24 cellular contexts compared by ENCODE assay signal in the genomic region with DNA sequence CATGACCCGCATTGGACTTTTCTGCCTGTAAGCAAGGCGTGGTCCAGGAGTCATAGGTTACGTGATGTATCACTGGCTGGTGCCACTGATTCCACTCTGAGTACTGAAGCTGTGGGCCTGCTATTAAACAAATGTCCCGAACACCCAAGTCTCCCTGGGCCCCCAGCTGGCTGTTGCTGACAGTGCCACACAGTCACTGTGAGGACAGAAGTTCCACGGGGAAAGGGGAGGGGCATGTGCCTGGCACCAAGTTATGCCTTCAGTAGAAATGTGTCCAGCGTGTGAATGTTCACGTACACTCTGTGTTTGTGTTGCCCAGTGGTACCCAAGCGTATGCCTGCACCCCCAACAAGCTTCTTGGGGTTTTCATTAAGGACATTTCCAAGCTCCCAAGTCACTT.
DNase-seq lines count a peak whose midpoint lies in the region; ATAC-seq, FAIRE-seq and TF ChIP-seq lines count a peak whose summit lies in the region.
"Had no signal": no experiment of that assay in that cellular context is flagged by ENCODE, and none has a peak within 500 bp of the region (broad histone marks: within the 10 kb centered on the region; RNA-seq: fewer than 3 reads in every experiment).

No MANE protein-coding gene starts in this region.

- no peaks in the 10 kb centered on the region for H3K79me2 ChIP-seq in H1 (ENCODE audit: control insufficient read depth in 1 of 2, insufficient read depth in 2 of 2, low read length in 2 of 2)

- no peaks in the 10 kb centered on the region for H3K9me3 ChIP-seq in H1 (ENCODE audit: insufficient read depth in 2 of 2, low read depth in 1 of 2, low read length in 1 of 2)
- no peaks in the 10 kb centered on the region for H3K9me3 ChIP-seq in psoas muscle
- H3K9me3 ChIP-seq: spleen had no signal

- no peaks in the 10 kb centered on the region for H3K79me1 ChIP-seq in H1 (ENCODE audit: low read depth, low read length)

- TF ChIP-seq RAD21 in H1 (IDR thresholded peaks at IDR 0.05 in 1 of 2, conservative IDR thresholded peaks at IDR 0.05 in 1 of 2; ENCODE audit: low read depth in 2 of 2, low read length in 2 of 2): no peak

- TF ChIP-seq POLR2A in H1 (IDR thresholded peaks at IDR 0.05; ENCODE audit: control extremely low read depth in 1 of 2, low read depth in 2 of 2, low read length in 2 of 2): no peak

- no peak overlapping the region for H2BK5ac ChIP-seq in H1 (ENCODE audit: low read depth, low read length)

- H3K4me2 ChIP-seq in H1 (ENCODE audit: insufficient read depth in 1 of 2, low read depth in 2 of 2, low read length in 2 of 2): no peak overlapping the region
- H3K4me2 ChIP-seq: neural progenitor cell had no signal

- POLR2A ChIA-PET in H1 (lab: Charles Lee; ENCODE audit: partially characterized antibody): no interaction called here

- no peak overlapping the region for H3K14ac ChIP-seq in H1 (ENCODE audit: insufficient read length)

- TF ChIP-seq EP300 in H1 (IDR thresholded peaks at IDR 0.05; ENCODE audit: borderline replicate concordance in 1 of 2, low read depth in 2 of 2, low read length in 2 of 2): no peak

- no peak overlapping the region for H3K9ac ChIP-seq in H1 (replicated peaks in 1 of 4; ENCODE audit: extremely low read depth in 1 of 4, low read depth in 3 of 4, low read length in 3 of 4)
- H3K9ac ChIP-seq: neural progenitor cell had no signal

- 0 out of 2 replicates have a peak overlapping the region, but pooled peaks have one; percentile 39 for H3K18ac ChIP-seq in H1 (ENCODE audit: extremely low read depth, low read length)

- H2AK5ac ChIP-seq in H1 (ENCODE audit: low read depth, low read length): no peak overlapping the region

- no peak overlapping the region for H4K91ac ChIP-seq in H1 (replicated peaks; ENCODE audit: insufficient read length, low read length)

- no peaks in the 10 kb centered on the region for H4K20me1 ChIP-seq in H1 (replicated peaks in 1 of 2; ENCODE audit: control insufficient read depth in 1 of 2, insufficient read depth in 2 of 2, low read length in 2 of 2)

- H4K5ac ChIP-seq in H1 (ENCODE audit: insufficient read length, low read depth, low read length): no peak overlapping the region

- no peak for TF ChIP-seq CTCF in H1 (IDR thresholded peaks at IDR 0.05; ENCODE audit: control extremely low read depth in 1 of 3, insufficient read depth in 1 of 3, low read depth in 1 of 3, low read length in 3 of 3)
- TF ChIP-seq CTCF in psoas muscle (IDR thresholded peaks at IDR 0.05): no peak

- H2BK12ac ChIP-seq in H1 (ENCODE audit: low read depth, low read length): no peak overlapping the region

- H3K27ac ChIP-seq in H1 (ENCODE audit: low read depth, low read length): no peak overlapping the region
- H3K27ac ChIP-seq in psoas muscle: no peak overlapping the region
- H3K27ac ChIP-seq: neural progenitor cell, spleen had no signal

- CTCF ChIA-PET in H1 (lab: Charles Lee; ENCODE audit: partially characterized antibody): interaction anchor here (1.3 to 1.6 kb wide), 3 partner anchors 9 to 96 kb away, joined by 3 to 4 read pairs (median 3); no protein-coding TSS in a partner anchor

- intact Hi-C loops in psoas muscle (cut with DNase I): no loop called here

- peaks cover 3% of the 10 kb centered on the region; the same call in 1 of the 2 replicates for H3K23me2 ChIP-seq in H1 (ENCODE audit: low read depth, low read length)

- H3K4me3 ChIP-seq in H1 (ENCODE audit: extremely low read depth in 1 of 4, insufficient read depth in 2 of 4, low read depth in 3 of 4, low read length in 4 of 4) (no peak overlapping the region), psoas muscle (no peak overlapping the region)
- H3K4me3 ChIP-seq: neural progenitor cell, spleen had no signal

- H2AFZ ChIP-seq in H1 (ENCODE audit: low read length): no peak overlapping the region

- H3K27me3 ChIP-seq in H1 (replicated peaks in 1 of 4; ENCODE audit: control insufficient read depth in 3 of 4, extremely low read depth in 1 of 4, insufficient read depth in 3 of 4, low read length in 3 of 4) (no peaks in the 10 kb centered on the region), psoas muscle (ENCODE audit: insufficient read depth in 3 of 3, low read length in 2 of 3) (no peaks in the 10 kb centered on the region)
- H3K27me3 ChIP-seq: neural progenitor cell, spleen had no signal

- H3K36me3 ChIP-seq in H1 (ENCODE audit: control insufficient read depth in 2 of 4, insufficient read depth in 4 of 4, low read length in 3 of 4): no peaks in the 10 kb centered on the region
- no peaks in the 10 kb centered on the region for H3K36me3 ChIP-seq in psoas muscle (ENCODE audit: insufficient read depth in 1 of 2, low read depth in 1 of 2)
- H3K36me3 ChIP-seq: neural progenitor cell, spleen had no signal

- H2BK15ac ChIP-seq in H1 (ENCODE audit: low read length): 0 out of 2 replicates have a peak overlapping the region, but pooled peaks have one; percentile 32

- H3K4ac ChIP-seq in H1 (replicated peaks; ENCODE audit: insufficient read length, low read depth, low read length): no peak overlapping the region

- ATAC-seq in psoas muscle (peak in 3 of 4 donors; percentile 27 to 73 (median 66)), GM21619 (IDR thresholded peaks at IDR 0.05; ENCODE audit: unreplicated experiment) (no peak), GM18517 (IDR thresholded peaks at IDR 0.05; ENCODE audit: unreplicated experiment) (no peak)
- ATAC-seq: stimulated activated naive CD8-positive, alpha-beta T cell treated with anti-CD3 and anti-CD28 coated beads, Interleukin-15, amount 100 ng/mL, for 72 hours had no signal

- peak overlapping the region; percentile 75; the same call in 1 of the 2 replicates for H2BK20ac ChIP-seq in H1 (ENCODE audit: low read length)

- peak in 9 of 14 donors; percentile 9 to 83 (median 69) for DNase-seq in C1 segment of cervical spinal cord (lab: John Stamatoyannopoulos, UW)
- DNase-seq in H1 (ENCODE audit: low read depth in 1 of 2, low spot score in 2 of 2): no peak
- peak; percentile 85 for DNase-seq in hippocampal formation (lab: John Stamatoyannopoulos, UW)
- DNase-seq in psoas muscle: no peak
- DNase-seq in A172 (ENCODE audit: low spot score): no peak
- no peak for DNase-seq in NCI-H1417 treated with DMSO at 0.1 percent for 48 hours (lab: John Stamatoyannopoulos, UW)
- DNase-seq: activated CD4-positive, alpha-beta memory T cell treated with anti-CD3 and anti-CD28 coated beads, Interleukin-2, amount 10 ng/mL, durations not matched to agents 7 days and 5 days; activated CD4-positive, CD25-positive, alpha-beta regulatory T cell treated with anti-CD3 and anti-CD28 coated beads, Interleukin-2, amount 50 U/mL, for 72 hours; activated naive CD8-positive, alpha-beta T cell treated with anti-CD3 and anti-CD28 coated beads, Interleukin-2, amount 10 ng/mL, durations not matched to agents 7 days and 5 days; AML-193; effector memory CD4-positive, alpha-beta T cell; foreskin melanocyte; GOT3; kidney; NCI-H2107; NCI-H446 treated with DMSO at 0.1 percent for 48 hours; SHP77 treated with DMSO at 0.1 percent for 48 hours; spleen; stimulated activated naive CD8-positive, alpha-beta T cell treated with anti-CD3 and anti-CD28 coated beads, Interleukin-15, amount 100 ng/mL, for 72 hours had no signal

- H3K56ac ChIP-seq in H1 (replicated peaks; ENCODE audit: insufficient read length, low read depth, low read length): no peak overlapping the region

- FAIRE-seq in H1 (lab: Jason Lieb, UNC): no peak
- FAIRE-seq: A204.1, G401.6, kidney had no signal

- H3K4me1 ChIP-seq in H1 (replicated peaks in 1 of 4; ENCODE audit: control insufficient read depth in 3 of 4, insufficient read depth in 4 of 4, low read length in 3 of 4): peaks cover 0 to 7% (median 3%) of the 10 kb centered on the region in 4 experiments; a peak in 6 of 7 replicates
- no peaks in the 10 kb centered on the region for H3K4me1 ChIP-seq in psoas muscle
- H3K4me1 ChIP-seq: spleen had no signal

- H3K23ac ChIP-seq in H1 (ENCODE audit: insufficient read length): no peak overlapping the region

- 94% methylated on average over 8 of the region's 8 CpGs; no CpG with 5 or more reads in 1 of the 2 experiments for WGBS in H1 (ENCODE audit: extremely low coverage in 1 of 2, insufficient coverage in 1 of 2, insufficient read length in 1 of 2, insufficient replicate concordance in 2 of 2, low coverage in 1 of 2, low lambda C conversion rate in 2 of 2, missing lambda C conversion rate in 1 of 2), 2 experiments
- 70 to 79% (median 72%) methylated on average over 8 of the region's 8 CpGs for WGBS in psoas muscle, 3 donors

- no peak overlapping the region for H4K8ac ChIP-seq in H1 (ENCODE audit: extremely low read depth, insufficient read depth, low read length)

- no peak overlapping the region for H2BK120ac ChIP-seq in H1 (replicated peaks; ENCODE audit: low read depth, low read length)

TF ChIP-seq in H1, 55 proteins besides CTCF, POLR2A, EP300 and RAD21:
- TF ChIP-seq ZNF274 (IDR thresholded peaks at IDR 0.05; ENCODE audit: borderline replicate concordance, extremely low read depth, low read length) (no peak), KDM1A (IDR thresholded peaks at IDR 0.05; ENCODE audit: borderline replicate concordance, low read length) (no peak), SIRT6 (IDR thresholded peaks at IDR 0.05; ENCODE audit: low read length) (no peak), RBBP5 (IDR thresholded peaks at IDR 0.05; ENCODE audit: borderline replicate concordance, low read depth, low read length) (no peak), SIN3A (conservative IDR thresholded peaks at IDR 0.05 in 1 of 2, IDR thresholded peaks at IDR 0.05 in 1 of 2; ENCODE audit: low read depth in 1 of 2, low read length in 2 of 2) (no peak), TAF1 (IDR thresholded peaks at IDR 0.05; ENCODE audit: low read depth, low read length) (no peak), TAF7 (optimal IDR thresholded peaks at IDR 0.05; ENCODE audit: borderline replicate concordance, low read depth, low read length) (no peak), GABPA (IDR thresholded peaks at IDR 0.05; ENCODE audit: borderline replicate concordance, insufficient read depth, low read length) (no peak), JUN (IDR thresholded peaks at IDR 0.05; ENCODE audit: low read depth, low read length) (no peak), BRCA1 (IDR thresholded peaks at IDR 0.05; ENCODE audit: low read depth, low read length) (no peak), SIX5 (IDR thresholded peaks at IDR 0.05; ENCODE audit: low read depth, low read length) (no peak), YY1 (IDR thresholded peaks at IDR 0.05; ENCODE audit: low read depth, low read length) (no peak), GTF2F1 (IDR thresholded peaks at IDR 0.05; ENCODE audit: borderline replicate concordance, low read depth, low read length) (no peak)
- TF ChIP-seq, protein P1, sequence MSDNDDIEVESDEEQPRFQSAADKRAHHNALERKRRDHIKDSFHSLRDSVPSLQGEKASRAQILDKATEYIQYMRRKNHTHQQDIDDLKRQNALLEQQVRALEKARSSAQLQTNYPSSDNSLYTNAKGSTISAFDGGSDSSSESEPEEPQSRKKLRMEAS (IDR thresholded peaks at IDR 0.05): no peak
- TF ChIP-seq, protein P2, sequence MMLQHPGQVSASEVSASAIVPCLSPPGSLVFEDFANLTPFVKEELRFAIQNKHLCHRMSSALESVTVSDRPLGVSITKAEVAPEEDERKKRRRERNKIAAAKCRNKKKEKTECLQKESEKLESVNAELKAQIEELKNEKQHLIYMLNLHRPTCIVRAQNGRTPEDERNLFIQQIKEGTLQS (IDR thresholded peaks at IDR 0.05; ENCODE audit: insufficient read depth, low read depth, low read length): no peak

Comparison
In these comparisons a context has a peak if more than half of its experiments do, and no peak if none do; other contexts are left out.
1. DNase-seq: peak in C1 segment of cervical spinal cord (9 of 14) and hippocampal formation (2 of 2); none in H1 (0 of 2), psoas muscle (0 of 2), A172 (single experiment) and NCI-H1417 treated with DMSO at 0.1 percent for 48 hours (single experiment).
2. ATAC-seq: peak in psoas muscle (3 of 4); none in GM21619 (single experiment) and GM18517 (single experiment).